ENCODE assay signal across 10 cellular contexts in the genomic region with DNA sequence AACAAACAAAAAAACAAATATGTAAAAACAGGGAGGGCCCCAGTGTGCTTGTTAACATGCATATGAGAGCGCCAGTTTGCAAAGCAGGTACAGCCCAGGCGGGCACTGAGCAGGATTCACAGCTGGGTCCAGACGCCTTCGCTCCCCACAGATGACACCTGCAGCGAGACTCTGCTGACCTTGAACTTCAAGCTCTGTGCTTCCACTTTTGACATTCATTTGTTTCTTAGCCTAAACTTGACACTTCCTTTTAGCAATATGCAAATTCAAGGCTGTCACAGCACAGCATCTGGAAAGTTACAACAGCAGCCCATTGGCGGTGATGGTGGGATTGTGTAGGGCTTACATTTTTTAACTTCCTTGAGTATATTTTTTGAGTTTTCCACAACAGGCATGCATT.
DNase-seq lines count a peak whose midpoint lies in the region; ATAC-seq, FAIRE-seq and TF ChIP-seq lines count a peak whose summit lies in the region.
"Had no signal": no experiment of that assay in that cellular context is flagged by ENCODE, and none has a peak within 500 bp of the region (broad histone marks: within the 10 kb centered on the region; RNA-seq: fewer than 3 reads in every experiment).

No MANE protein-coding gene starts in this region.

- ATAC-seq in GM19455 (IDR thresholded peaks at IDR 0.05; ENCODE audit: unreplicated experiment) (peak; percentile 78), HG03066 (IDR thresholded peaks at IDR 0.05; ENCODE audit: low read depth, unreplicated experiment) (peak; percentile 78), T-helper 17 cell (peak; percentile 66)

- H3K4me3 Mint-ChIP-seq in T-helper 17 cell, result no peak overlapping the region
- H3K4me3 Mint-ChIP-seq in activated T-cell treated with anti-CD3 and anti-CD28 coated beads, Interleukin-2, amount 50 U/mL, for 24 hours, result no peak overlapping the region
- H3K4me3 Mint-ChIP-seq: stimulated activated naive CD8-positive, alpha-beta T cell treated with anti-CD3 and anti-CD28 coated beads, Interleukin-15, Interleukin-2, amounts not matched to agents 100 ng/mL and 50 ng/mL, for 24 hours had no signal

- DNase-seq in GM12892 (ENCODE audit: insufficient read length) (peak; percentile 52), T-helper 17 cell (no peak), AML-193 (lab: John Stamatoyannopoulos, UW) (no peak), cerebellum (ENCODE audit: low spot score) (no peak)
- DNase-seq in activated T-cell treated with anti-CD3 and anti-CD28 coated beads, Interleukin-2, amount 50 U/mL, for 24 hours, result no peak
- DNase-seq in activated CD4-positive, CD25-positive, alpha-beta regulatory T cell treated with anti-CD3 and anti-CD28 coated beads, Interleukin-2, amount 50 U/mL, for 72 hours, result no peak

- no peaks in the 10 kb centered on the region for H3K36me3 Mint-ChIP-seq in T-helper 17 cell (ENCODE audit: low read depth)
- H3K36me3 Mint-ChIP-seq in activated T-cell treated with anti-CD3 and anti-CD28 coated beads, Interleukin-2, amount 50 U/mL, for 24 hours (ENCODE audit: low read depth), result no peaks in the 10 kb centered on the region

- H3K9me3 Mint-ChIP-seq in activated T-cell treated with anti-CD3 and anti-CD28 coated beads, Interleukin-2, amount 50 U/mL, for 24 hours, result no peaks in the 10 kb centered on the region
- H3K9me3 Mint-ChIP-seq: stimulated activated naive CD8-positive, alpha-beta T cell treated with anti-CD3 and anti-CD28 coated beads, Interleukin-15, Interleukin-2, amounts not matched to agents 100 ng/mL and 50 ng/mL, for 24 hours had no signal

- H3K9me3 ChIP-seq in T-helper 17 cell (ENCODE audit: control insufficient read depth, low read length, poor library complexity, severe bottlenecking), result no peaks in the 10 kb centered on the region

- no peaks in the 10 kb centered on the region for H3K4me1 Mint-ChIP-seq in T-helper 17 cell
- H3K4me1 Mint-ChIP-seq in activated T-cell treated with anti-CD3 and anti-CD28 coated beads, Interleukin-2, amount 50 U/mL, for 24 hours (ENCODE audit: low read depth), result no peaks in the 10 kb centered on the region

- TF ChIP-seq POLR2A in GM12892 (IDR thresholded peaks at IDR 0.05; ENCODE audit: low read depth, low read length), result peak; percentile 48; the same call in 1 of the 2 replicates

- peaks cover 5% of the 10 kb centered on the region for H3K27me3 Mint-ChIP-seq in T-helper 17 cell
- no peaks in the 10 kb centered on the region for H3K27me3 Mint-ChIP-seq in activated T-cell treated with anti-CD3 and anti-CD28 coated beads, Interleukin-2, amount 50 U/mL, for 24 hours
- H3K27me3 Mint-ChIP-seq: stimulated activated naive CD8-positive, alpha-beta T cell treated with anti-CD3 and anti-CD28 coated beads, Interleukin-15, Interleukin-2, amounts not matched to agents 100 ng/mL and 50 ng/mL, for 24 hours had no signal

- no peak overlapping the region for H3K27ac Mint-ChIP-seq in T-helper 17 cell
- no peak overlapping the region for H3K27ac Mint-ChIP-seq in activated T-cell treated with anti-CD3 and anti-CD28 coated beads, Interleukin-2, amount 50 U/mL, for 24 hours

- FAIRE-seq in GM12892 (lab: Jason Lieb, UNC), result peak; percentile 93
- FAIRE-seq: D721Med had no signal
